ENCODE assay signal across 8 cellular contexts in the genomic region with DNA sequence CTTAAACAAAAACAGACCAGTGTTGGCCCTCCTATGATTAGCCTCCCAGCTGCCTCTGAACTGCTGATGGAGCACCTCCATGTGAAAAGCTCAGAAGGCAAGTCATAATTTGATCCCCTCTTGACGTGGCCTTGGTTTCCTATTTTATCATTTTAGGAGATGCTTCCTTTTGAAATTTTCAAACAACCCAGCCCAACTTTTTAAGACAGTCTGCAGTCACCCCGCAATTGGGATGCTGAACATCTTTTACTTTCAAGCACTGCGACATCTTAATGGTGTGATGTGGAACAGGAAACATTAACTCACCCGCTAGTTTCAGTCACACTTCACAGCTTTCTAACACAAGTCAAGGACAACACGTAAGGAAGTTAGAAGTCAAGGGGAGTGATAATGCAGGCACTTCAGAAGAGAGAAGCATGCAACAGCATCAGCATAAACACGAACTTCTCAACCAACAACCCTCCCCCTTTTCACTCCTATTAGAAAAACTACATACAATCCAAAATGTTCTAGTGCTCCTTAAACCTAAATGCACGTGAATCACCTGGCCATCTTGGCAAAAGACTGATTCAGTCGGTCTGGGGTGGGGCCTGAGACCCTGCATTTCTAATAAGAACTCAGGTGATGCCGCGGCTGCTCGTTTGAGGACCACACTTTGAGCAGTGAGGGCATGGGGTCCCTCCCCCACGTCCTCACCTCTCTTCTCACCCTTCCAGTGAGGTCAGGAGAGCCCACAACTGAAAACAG.
DNase-seq lines count a peak whose midpoint lies in the region; ATAC-seq and TF ChIP-seq lines count a peak whose summit lies in the region.

No MANE protein-coding gene starts in this region.

- peak; percentile 88 for ATAC-seq in CD4-positive, alpha-beta T cell (ENCODE audit: poor library complexity)
- peak; percentile 89 for ATAC-seq in GM19438 (IDR thresholded peaks at IDR 0.05; ENCODE audit: low read depth, unreplicated experiment)
- ATAC-seq in HG03439 (IDR thresholded peaks at IDR 0.05; ENCODE audit: unreplicated experiment): peak; percentile 86
- peak; percentile 85 for ATAC-seq in activated naive CD8-positive, alpha-beta T cell treated with anti-CD3 and anti-CD28 coated beads, Interleukin-2, amount 10 ng/mL, durations not matched to agents 7 days and 5 days (ENCODE audit: low read depth)

- intact Hi-C loops in CD4-positive, alpha-beta T cell (cut with DNase I, micrococcal nuclease): loop anchor here in 1 of 2 experiments (1.0 kb wide), 1 partner anchor 10 kb away; no protein-coding TSS in a partner anchor

- CTCF ChIA-PET in CD4-positive, alpha-beta T cell (lab: Charles Lee): interaction anchor here (1.0 to 1.3 kb wide), 2 partner anchors 67 to 174 kb away, joined by 3 read pairs; no protein-coding TSS in a partner anchor

- no peaks in the 10 kb centered on the region for H3K27me3 Mint-ChIP-seq in CD4-positive, alpha-beta T cell
- no peaks in the 10 kb centered on the region for H3K27me3 Mint-ChIP-seq in activated naive CD8-positive, alpha-beta T cell treated with anti-CD3 and anti-CD28 coated beads, Interleukin-2, amount 10 ng/mL, durations not matched to agents 7 days and 5 days

- peaks cover 63% of the 10 kb centered on the region for H3K36me3 Mint-ChIP-seq in CD4-positive, alpha-beta T cell (ENCODE audit: low read depth)
- H3K36me3 Mint-ChIP-seq in activated naive CD8-positive, alpha-beta T cell treated with anti-CD3 and anti-CD28 coated beads, Interleukin-2, amount 10 ng/mL, durations not matched to agents 7 days and 5 days: peaks cover 16% of the 10 kb centered on the region

- peak in 1 of 10 experiments; percentile 31 for DNase-seq in CD4-positive, alpha-beta T cell
- DNase-seq in activated naive CD8-positive, alpha-beta T cell treated with anti-CD3 and anti-CD28 coated beads, Interleukin-2, amount 10 ng/mL, durations not matched to agents 7 days and 5 days: no peak
- no peak for DNase-seq in NCI-H2227 treated with DMSO at 0.1 percent for 48 hours (lab: John Stamatoyannopoulos, UW)
- DNase-seq in NCI-H510A (lab: John Stamatoyannopoulos, UW): no peak
- DNase-seq in NCI-H1105 (lab: John Stamatoyannopoulos, UW): no peak
- no peak for DNase-seq in middle frontal gyrus (ENCODE audit: extremely low spot score, low spot score)

- no peak for TF ChIP-seq CTCF in CD4-positive, alpha-beta T cell (IDR thresholded peaks at IDR 0.05)

- H3K27me3 ChIP-seq in CD4-positive, alpha-beta T cell (ENCODE audit: control insufficient read depth, insufficient read depth, low read length): no peaks in the 10 kb centered on the region

- H3K27ac ChIP-seq in CD4-positive, alpha-beta T cell (ENCODE audit: low read depth, low read length): peak overlapping the region; percentile 74

- H3K27ac Mint-ChIP-seq in CD4-positive, alpha-beta T cell: peak overlapping the region; percentile 91
- peak overlapping the region; percentile 97 for H3K27ac Mint-ChIP-seq in activated naive CD8-positive, alpha-beta T cell treated with anti-CD3 and anti-CD28 coated beads, Interleukin-2, amount 10 ng/mL, durations not matched to agents 7 days and 5 days

- peaks cover 4% of the 10 kb centered on the region for H3K9me3 Mint-ChIP-seq in CD4-positive, alpha-beta T cell
- H3K9me3 Mint-ChIP-seq in activated naive CD8-positive, alpha-beta T cell treated with anti-CD3 and anti-CD28 coated beads, Interleukin-2, amount 10 ng/mL, durations not matched to agents 7 days and 5 days: no peaks in the 10 kb centered on the region

- POLR2A ChIA-PET in CD4-positive, alpha-beta T cell (lab: Charles Lee): interaction anchor here (0.6 to 2.9 kb wide), 11 partner anchors 10 to 74 kb away, joined by 3 to 20 read pairs (median 4); no protein-coding TSS in a partner anchor
- POLR2A ChIA-PET in activated naive CD8-positive, alpha-beta T cell treated with anti-CD3 and anti-CD28 coated beads, Interleukin-2, amount 10 ng/mL, durations not matched to agents 7 days and 5 days (lab: Charles Lee): interaction anchor here (0.7 to 4.1 kb wide), 7 partner anchors 10 to 117 kb away, joined by 3 to 41 read pairs (median 4); no protein-coding TSS in a partner anchor

- peak overlapping the region; percentile 66 for H3K4me3 Mint-ChIP-seq in CD4-positive, alpha-beta T cell
- H3K4me3 Mint-ChIP-seq in activated naive CD8-positive, alpha-beta T cell treated with anti-CD3 and anti-CD28 coated beads, Interleukin-2, amount 10 ng/mL, durations not matched to agents 7 days and 5 days: peak overlapping the region; percentile 72

- H3K4me1 Mint-ChIP-seq in CD4-positive, alpha-beta T cell (ENCODE audit: low read depth): peaks cover 94% of the 10 kb centered on the region
- H3K4me1 Mint-ChIP-seq in activated naive CD8-positive, alpha-beta T cell treated with anti-CD3 and anti-CD28 coated beads, Interleukin-2, amount 10 ng/mL, durations not matched to agents 7 days and 5 days: peaks cover 70% of the 10 kb centered on the region

- H3K9me3 ChIP-seq in CD4-positive, alpha-beta T cell (ENCODE audit: control insufficient read depth, low read length): no peaks in the 10 kb centered on the region
